8 cellular contexts compared by ENCODE assay signal in the genomic region with DNA sequence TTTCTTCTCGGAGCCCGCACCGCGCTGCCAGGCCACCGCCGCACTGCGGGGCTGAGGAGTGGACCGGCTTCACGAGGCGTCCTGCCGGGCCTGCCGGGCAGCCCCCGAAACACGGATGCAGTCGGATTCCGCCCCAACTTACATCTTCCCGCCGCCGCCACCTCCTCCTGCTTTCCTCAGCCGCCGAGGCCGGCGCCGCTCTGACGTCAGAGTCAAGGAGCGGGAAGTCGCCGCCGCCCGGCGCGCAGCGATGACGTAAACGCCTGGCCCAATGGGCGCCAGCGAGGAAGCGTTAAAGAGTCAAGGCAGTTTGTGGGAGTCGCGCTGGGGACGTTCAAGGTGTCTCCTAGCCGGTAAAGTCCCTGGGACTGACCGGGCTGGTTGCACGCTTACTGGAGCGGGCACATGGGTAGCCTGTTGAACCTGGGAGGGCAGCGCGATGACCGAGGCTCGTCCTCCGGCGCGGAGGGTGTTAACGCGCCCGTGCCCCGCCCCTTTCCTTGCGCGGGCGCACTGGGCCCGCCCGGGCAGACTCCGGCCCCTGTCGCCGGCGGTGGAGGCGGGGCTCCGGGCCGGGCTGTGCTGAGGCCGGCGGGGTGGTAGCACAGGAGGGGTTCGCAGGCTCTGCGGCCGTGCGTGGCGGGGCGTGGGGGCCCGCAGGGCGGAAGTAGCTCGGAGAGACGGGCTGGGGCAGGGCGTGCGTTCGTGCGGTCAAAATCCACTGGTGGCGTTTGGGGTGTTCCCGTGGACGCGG. TPM values are rescaled to one million over a fixed set of nuclear protein-coding genes. Genes with fewer than 3 reads are reported as not detected.
DNase-seq lines count a peak whose midpoint lies in the region; ATAC-seq and TF ChIP-seq lines count a peak whose summit lies in the region.

A gene with protein sequence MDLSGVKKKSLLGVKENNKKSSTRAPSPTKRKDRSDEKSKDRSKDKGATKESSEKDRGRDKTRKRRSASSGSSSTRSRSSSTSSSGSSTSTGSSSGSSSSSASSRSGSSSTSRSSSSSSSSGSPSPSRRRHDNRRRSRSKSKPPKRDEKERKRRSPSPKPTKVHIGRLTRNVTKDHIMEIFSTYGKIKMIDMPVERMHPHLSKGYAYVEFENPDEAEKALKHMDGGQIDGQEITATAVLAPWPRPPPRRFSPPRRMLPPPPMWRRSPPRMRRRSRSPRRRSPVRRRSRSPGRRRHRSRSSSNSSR (minus strand): TSS at position 214 of the 754 bp plus-strand sequence. CDS start 3,483 bp downstream, outside the sequence.

- no peaks in the 10 kb centered on the region for H3F3A ChIP-seq in neural cell (ENCODE audit: insufficient read depth, low read length, poor library complexity, severe bottlenecking)

- peak within 1 kb of the TSS; percentile 95 to 97 for H3K4me3 Mint-ChIP-seq in stimulated activated naive CD8-positive, alpha-beta T cell treated with anti-CD3 and anti-CD28 coated beads, Interleukin-15, amount 100 ng/mL, for 72 hours

- no peaks in the 10 kb centered on the region for H3K27me3 Mint-ChIP-seq in stimulated activated naive CD8-positive, alpha-beta T cell treated with anti-CD3 and anti-CD28 coated beads, Interleukin-15, amount 100 ng/mL, for 72 hours

- H3K79me2 ChIP-seq in neural cell (replicated peaks; ENCODE audit: insufficient read depth, low read length), result peaks cover 32% of the 10 kb centered on the region

- peaks cover 3% of the 10 kb centered on the region; the same call in 1 of the 2 replicates for H3K4me1 ChIP-seq in ES-I3 (ENCODE audit: insufficient read depth, low read length)

- peak within 1 kb of the TSS; percentile 100 for H3K27ac Mint-ChIP-seq in stimulated activated naive CD8-positive, alpha-beta T cell treated with anti-CD3 and anti-CD28 coated beads, Interleukin-15, amount 100 ng/mL, for 72 hours

- peak; percentile 89 for ATAC-seq in stimulated activated naive CD8-positive, alpha-beta T cell treated with anti-CD3 and anti-CD28 coated beads, Interleukin-15, amount 100 ng/mL, for 72 hours

- TF ChIP-seq CTCF in fibroblast of villous mesenchyme (IDR thresholded peaks at IDR 0.05; ENCODE audit: insufficient read depth, low read depth, low read length) (no peak), neural cell (IDR thresholded peaks at IDR 0.05; ENCODE audit: poor library complexity, severe bottlenecking) (no peak)

- DNase-seq in H7, result peak; percentile 100
- peak; percentile 91 for DNase-seq in M059J (ENCODE audit: low read depth)
- peak; percentile 99 for DNase-seq in activated effector memory CD4-positive, alpha-beta T cell treated with anti-CD3 and anti-CD28 coated beads, Interleukin-2, amount 50 U/mL, for 16 hours
- peak; percentile 97 for DNase-seq in fibroblast of villous mesenchyme (ENCODE audit: low read depth)
- peak; percentile 97 to 98 for DNase-seq in stimulated activated naive CD8-positive, alpha-beta T cell treated with anti-CD3 and anti-CD28 coated beads, Interleukin-15, amount 100 ng/mL, for 72 hours

- H2AFZ ChIP-seq in neural cell (ENCODE audit: low read depth, low read length), result peak within 1 kb of the TSS; percentile 69

- H3K9me3 Mint-ChIP-seq in stimulated activated naive CD8-positive, alpha-beta T cell treated with anti-CD3 and anti-CD28 coated beads, Interleukin-15, amount 100 ng/mL, for 72 hours, result no peaks in the 10 kb centered on the region

- H3K9me3 ChIP-seq in ES-I3 (ENCODE audit: control insufficient read depth, insufficient read depth, low read length), result no peaks in the 10 kb centered on the region
- H3K9me3 ChIP-seq in neural cell (ENCODE audit: low read length), result no peaks in the 10 kb centered on the region

- H3K27me3 ChIP-seq in H7 (ENCODE audit: control insufficient read depth, insufficient read depth, low read length), result no peaks in the 10 kb centered on the region; the same call in 1 of the 2 replicates
- H3K27me3 ChIP-seq in neural cell (ENCODE audit: insufficient read depth, low read depth, low read length), result no peaks in the 10 kb centered on the region

- peak; percentile 73 for TF ChIP-seq EP300 in neural cell (conservative IDR thresholded peaks at IDR 0.05; ENCODE audit: poor library complexity, severe bottlenecking)

- TF ChIP-seq POLR2A in Raji (IDR thresholded peaks at IDR 0.05; ENCODE audit: insufficient read depth, low read depth, low read length), result peak; percentile 89

- H3K4me3 ChIP-seq in H7 (ENCODE audit: insufficient read depth, low read depth, low read length) (peak within 1 kb of the TSS; percentile 93), fibroblast of villous mesenchyme (ENCODE audit: low read depth, low read length) (peak within 1 kb of the TSS; percentile 80), neural cell (ENCODE audit: low read length) (peak within 1 kb of the TSS; percentile 98)

- no peaks in the 10 kb centered on the region for H3K9me2 ChIP-seq in neural cell (ENCODE audit: insufficient read depth, low read length)

- no peaks in the 10 kb centered on the region for H4K20me1 ChIP-seq in neural cell (ENCODE audit: insufficient read depth)

- H3K9ac ChIP-seq in ES-I3 (ENCODE audit: low read depth, low read length), result peak within 1 kb of the TSS; percentile 83
- peak within 1 kb of the TSS; percentile 85 for H3K9ac ChIP-seq in neural cell (ENCODE audit: low read length)

- H3K36me3 ChIP-seq in ES-I3 (ENCODE audit: insufficient read depth, low read length) (peaks cover 12% of the 10 kb centered on the region; the same call in 1 of the 2 replicates), H7 (replicated peaks; ENCODE audit: control insufficient read depth, insufficient read depth, low read length) (peaks cover 15% of the 10 kb centered on the region), neural cell (ENCODE audit: insufficient read depth, low read length) (no peaks in the 10 kb centered on the region)

- no peak for TF ChIP-seq RAD21 in neural cell (conservative IDR thresholded peaks at IDR 0.05)

- peaks cover 58% of the 10 kb centered on the region for H3K4me1 Mint-ChIP-seq in stimulated activated naive CD8-positive, alpha-beta T cell treated with anti-CD3 and anti-CD28 coated beads, Interleukin-15, amount 100 ng/mL, for 72 hours

- H3K4me2 ChIP-seq in neural cell (ENCODE audit: low read length), result peak within 1 kb of the TSS; percentile 65

- peak within 1 kb of the TSS; percentile 89 for H3K27ac ChIP-seq in neural cell (ENCODE audit: low read length)

TF ChIP-seq in neural cell, 6 proteins besides CTCF, POLR2A, EP300 and RAD21:
- peak; percentile 92 for TF ChIP-seq MXI1 (conservative IDR thresholded peaks at IDR 0.05; ENCODE audit: poor library complexity, severe bottlenecking)
- peak; percentile 99 for TF ChIP-seq POLR2AphosphoS5 (IDR thresholded peaks at IDR 0.05)
- peak; percentile 29 for TF ChIP-seq SMC3 (conservative IDR thresholded peaks at IDR 0.05; ENCODE audit: poor library complexity)
- TF ChIP-seq, protein P1, sequence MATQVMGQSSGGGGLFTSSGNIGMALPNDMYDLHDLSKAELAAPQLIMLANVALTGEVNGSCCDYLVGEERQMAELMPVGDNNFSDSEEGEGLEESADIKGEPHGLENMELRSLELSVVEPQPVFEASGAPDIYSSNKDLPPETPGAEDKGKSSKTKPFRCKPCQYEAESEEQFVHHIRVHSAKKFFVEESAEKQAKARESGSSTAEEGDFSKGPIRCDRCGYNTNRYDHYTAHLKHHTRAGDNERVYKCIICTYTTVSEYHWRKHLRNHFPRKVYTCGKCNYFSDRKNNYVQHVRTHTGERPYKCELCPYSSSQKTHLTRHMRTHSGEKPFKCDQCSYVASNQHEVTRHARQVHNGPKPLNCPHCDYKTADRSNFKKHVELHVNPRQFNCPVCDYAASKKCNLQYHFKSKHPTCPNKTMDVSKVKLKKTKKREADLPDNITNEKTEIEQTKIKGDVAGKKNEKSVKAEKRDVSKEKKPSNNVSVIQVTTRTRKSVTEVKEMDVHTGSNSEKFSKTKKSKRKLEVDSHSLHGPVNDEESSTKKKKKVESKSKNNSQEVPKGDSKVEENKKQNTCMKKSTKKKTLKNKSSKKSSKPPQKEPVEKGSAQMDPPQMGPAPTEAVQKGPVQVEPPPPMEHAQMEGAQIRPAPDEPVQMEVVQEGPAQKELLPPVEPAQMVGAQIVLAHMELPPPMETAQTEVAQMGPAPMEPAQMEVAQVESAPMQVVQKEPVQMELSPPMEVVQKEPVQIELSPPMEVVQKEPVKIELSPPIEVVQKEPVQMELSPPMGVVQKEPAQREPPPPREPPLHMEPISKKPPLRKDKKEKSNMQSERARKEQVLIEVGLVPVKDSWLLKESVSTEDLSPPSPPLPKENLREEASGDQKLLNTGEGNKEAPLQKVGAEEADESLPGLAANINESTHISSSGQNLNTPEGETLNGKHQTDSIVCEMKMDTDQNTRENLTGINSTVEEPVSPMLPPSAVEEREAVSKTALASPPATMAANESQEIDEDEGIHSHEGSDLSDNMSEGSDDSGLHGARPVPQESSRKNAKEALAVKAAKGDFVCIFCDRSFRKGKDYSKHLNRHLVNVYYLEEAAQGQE (IDR thresholded peaks at IDR 0.05; ENCODE audit: borderline replicate concordance), result peak; percentile 68
- peak; percentile 70 for TF ChIP-seq TAF1 (IDR thresholded peaks at IDR 0.05; ENCODE audit: low read depth)
- TF ChIP-seq EZH2 (IDR thresholded peaks at IDR 0.05; ENCODE audit: borderline replicate concordance, insufficient read depth, low read length, poor library complexity, severe bottlenecking), result no peak

RNA-seq across cellular contexts. Expression of the gene that starts here (rescaled TPM):
- total RNA-seq in H7 (2014; rRNA removed; shearing (Covaris generic)), result 282 and 306 TPM in 2 replicates
- 164 and 181 TPM in 2 replicates for total RNA-seq in M059J (2014; rRNA removed; shearing (Covaris generic))
- 85.7 and 95.0 TPM in 2 replicates for total RNA-seq in fibroblast of villous mesenchyme
- 180 and 195 TPM in 2 replicates for polyA plus RNA-seq in neural cell
- polyA minus RNA-seq in neural cell, result 109 and 124 TPM in 2 replicates

Comparison
In these comparisons a context has a peak if more than half of its experiments do, and no peak if none do; other contexts are left out.
1. Peak in every context shown above with its lines: DNase-seq, ATAC-seq, H3K4me3 ChIP-seq and H3K27ac ChIP-seq.